ENCODE assay signal across 21 cellular contexts in the genomic region with DNA sequence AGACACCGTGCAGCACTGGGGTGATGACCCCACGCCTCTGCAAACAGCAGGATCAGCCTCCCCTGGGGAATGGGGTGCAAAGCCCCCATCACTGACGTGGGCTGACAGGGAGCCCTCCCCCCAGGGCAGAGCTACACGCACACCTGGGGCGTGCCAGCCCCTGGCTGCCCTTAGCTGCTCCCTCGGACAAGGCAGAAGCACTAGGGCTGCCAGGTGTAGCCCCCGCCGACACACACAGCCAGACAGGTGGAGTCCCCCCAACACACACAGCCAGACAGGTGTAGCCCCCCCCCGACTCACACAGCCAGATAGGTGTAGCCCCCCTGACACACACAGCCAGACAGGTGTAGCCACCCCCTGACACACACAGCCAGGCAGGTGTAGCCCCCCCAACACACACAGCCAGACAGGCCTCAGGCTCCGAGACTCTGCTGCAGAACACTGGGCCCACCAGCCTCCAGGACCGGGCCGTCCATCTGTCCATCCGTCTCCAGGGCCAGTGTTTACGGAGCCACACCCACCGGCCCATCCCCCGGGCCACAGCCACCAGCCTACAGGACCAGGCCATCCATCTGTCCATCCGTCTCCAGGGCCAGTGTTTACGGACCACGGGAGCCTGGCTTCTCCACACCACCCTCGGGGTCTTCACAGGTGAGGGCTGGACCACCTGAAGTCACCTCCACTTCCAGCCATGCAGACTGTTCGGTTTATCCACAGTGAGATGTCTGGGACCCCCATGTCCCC. TPM values are rescaled to one million over a fixed set of nuclear protein-coding genes. Genes with fewer than 3 reads are reported as not detected.
DNase-seq lines count a peak whose midpoint lies in the region; ATAC-seq lines count a peak whose summit lies in the region.
"Had no signal": no experiment of that assay in that cellular context is flagged by ENCODE, and none has a peak within 500 bp of the region (broad histone marks: within the 10 kb centered on the region; RNA-seq: fewer than 3 reads in every experiment).

No MANE protein-coding gene starts in this region.

- H3K14ac ChIP-seq in neuronal stem cell (ENCODE audit: low read length), result peak overlapping the region; percentile 56

- H2BK5ac ChIP-seq in neuronal stem cell (ENCODE audit: low read length), result no peak overlapping the region

- no peak overlapping the region for H3K4me3 Mint-ChIP-seq in T-helper 17 cell
- H3K4me3 Mint-ChIP-seq: H9 had no signal

- H3K4me3 ChIP-seq in BLaER1 (no peak overlapping the region), neuronal stem cell (ENCODE audit: low read length in 2 of 2) (no peak overlapping the region)
- H3K4me3 ChIP-seq: BLaER1 treated with 17β-estradiol and CSF1 and Interleukin-3, amounts not matched to agents 10 nM and 100 nM; GM12878 had no signal

- peaks cover 28% of the 10 kb centered on the region for H3K4me1 Mint-ChIP-seq in T-helper 17 cell

- no peak overlapping the region for H2BK12ac ChIP-seq in neuronal stem cell (ENCODE audit: low read length)

- no peak overlapping the region for H2BK120ac ChIP-seq in neuronal stem cell (ENCODE audit: low read depth, low read length)

- no CpG with 5 or more reads among the region's 21 CpGs for WGBS in neuronal stem cell (ENCODE audit: extremely low coverage in 2 of 2, insufficient read length in 2 of 2, insufficient replicate concordance in 1 of 2), 2 donors

- H4K8ac ChIP-seq in neuronal stem cell (ENCODE audit: low read depth, low read length), result no peak overlapping the region

- no peaks in the 10 kb centered on the region for H3K36me3 ChIP-seq in BLaER1
- no peaks in the 10 kb centered on the region for H3K36me3 ChIP-seq in neuronal stem cell (replicated peaks in 1 of 2; ENCODE audit: control insufficient read depth in 2 of 2, insufficient read depth in 2 of 2, low read length in 2 of 2)
- H3K36me3 ChIP-seq: BLaER1 treated with 17β-estradiol and CSF1 and Interleukin-3, amounts not matched to agents 10 nM and 100 nM had no signal

- H3K36me3 Mint-ChIP-seq in T-helper 17 cell (ENCODE audit: low read depth), result no peaks in the 10 kb centered on the region

- no peak for ATAC-seq in left cardiac atrium
- no peak for ATAC-seq in T-helper 17 cell
- ATAC-seq: GM12878 had no signal

- H3K27ac ChIP-seq in BLaER1 (no peak overlapping the region), neuronal stem cell (replicated peaks; ENCODE audit: low read length) (no peak overlapping the region)
- H3K27ac ChIP-seq: BLaER1 treated with 17β-estradiol and CSF1 and Interleukin-3, amounts not matched to agents 10 nM and 100 nM; HL-60 had no signal

- peak; percentile 17 for DNase-seq in left cardiac atrium
- no peak for DNase-seq in cardiac septum (ENCODE audit: low spot score)
- no peak for DNase-seq in T-helper 17 cell
- no peak for DNase-seq in neuronal stem cell (ENCODE audit: low spot score)
- no peak for DNase-seq in central memory CD4-positive, alpha-beta T cell
- DNase-seq in hippocampal formation (lab: John Stamatoyannopoulos, UW), result no peak
- DNase-seq: 8988T; CD4-positive, CD25-positive, alpha-beta regulatory T cell; CD8-positive, alpha-beta memory T cell; COR-L47; DMS 273 treated with DMSO at 0.1 percent for 48 hours; DMS53; DND-41; EL; H9 had no signal

- peak overlapping the region; percentile 74 for H3K27ac Mint-ChIP-seq in T-helper 17 cell
- H3K27ac Mint-ChIP-seq: H9 had no signal

- intact Hi-C loops in left cardiac atrium (cut with DNase I), result no loop called here
- intact Hi-C loops in cardiac septum (cut with DNase I), result no loop called here

- peak overlapping the region; percentile 56 for H2AK5ac ChIP-seq in neuronal stem cell (ENCODE audit: low read depth, low read length)

- no peak overlapping the region for H3K4ac ChIP-seq in neuronal stem cell (ENCODE audit: low read length)

- H4K20me1 ChIP-seq in BLaER1, result no peaks in the 10 kb centered on the region
- H4K20me1 ChIP-seq: BLaER1 treated with 17β-estradiol and CSF1 and Interleukin-3, amounts not matched to agents 10 nM and 100 nM had no signal

- peak overlapping the region; percentile 38 for H3K18ac ChIP-seq in neuronal stem cell (ENCODE audit: low read length)

- no peak overlapping the region for H3K23ac ChIP-seq in neuronal stem cell (ENCODE audit: low read depth, low read length, poor library complexity)

- peaks cover 5% of the 10 kb centered on the region for H3K79me1 ChIP-seq in neuronal stem cell (ENCODE audit: low read depth, low read length)

- H4K91ac ChIP-seq in neuronal stem cell (ENCODE audit: low read depth, low read length, poor library complexity), result no peak overlapping the region

- no peak overlapping the region for H3K9ac ChIP-seq in BLaER1
- H3K9ac ChIP-seq in neuronal stem cell (ENCODE audit: low read depth, low read length, poor library complexity), result peak overlapping the region; percentile 3
- H3K9ac ChIP-seq: BLaER1 treated with 17β-estradiol and CSF1 and Interleukin-3, amounts not matched to agents 10 nM and 100 nM had no signal

- no peaks in the 10 kb centered on the region for H3K9me3 ChIP-seq in BLaER1
- H3K9me3 ChIP-seq in T-helper 17 cell (ENCODE audit: control insufficient read depth, low read length, poor library complexity, severe bottlenecking), result no peaks in the 10 kb centered on the region
- peaks cover 0 to 5% of the 10 kb centered on the region in 2 donors for H3K9me3 ChIP-seq in neuronal stem cell (replicated peaks in 1 of 2; ENCODE audit: control insufficient read depth in 2 of 2, insufficient read depth in 1 of 2, low read depth in 1 of 2, low read length in 2 of 2)

- H3K27me3 ChIP-seq in BLaER1 (no peaks in the 10 kb centered on the region), neuronal stem cell (ENCODE audit: control insufficient read depth in 3 of 3, insufficient read depth in 3 of 3, low read depth in 1 of 3, low read length in 3 of 3) (peaks cover 0 to 34% (median 0%) of the 10 kb centered on the region in 3 experiments)

- peak overlapping the region; percentile 7; the same call in 1 of the 2 replicates for H3K4me2 ChIP-seq in BLaER1
- H3K4me2 ChIP-seq in neuronal stem cell (ENCODE audit: insufficient read depth, low read length, poor library complexity, severe bottlenecking), result no peak overlapping the region

- H3K4me1 ChIP-seq in BLaER1 (peaks cover 41% of the 10 kb centered on the region), neuronal stem cell (ENCODE audit: control insufficient read depth in 2 of 2, insufficient read depth in 1 of 2, low read depth in 1 of 2, low read length in 2 of 2) (peaks cover 3 to 6% of the 10 kb centered on the region in 2 donors)

- no peak overlapping the region for H2AFZ ChIP-seq in neuronal stem cell (ENCODE audit: low read length)

- no peaks in the 10 kb centered on the region for H3K27me3 Mint-ChIP-seq in T-helper 17 cell
- H3K27me3 Mint-ChIP-seq: CD4-positive, CD25-positive, alpha-beta regulatory T cell; CD8-positive, alpha-beta memory T cell had no signal

- no peak overlapping the region for H2BK15ac ChIP-seq in neuronal stem cell (ENCODE audit: low read length)

RNA-seq across cellular contexts. Expression of gene ANO9, which starts 3.5 kb away (rescaled TPM):
- total RNA-seq in left cardiac atrium, result 1 to 10 TPM in 1 of 2 donors, under 1 TPM in 1; 0.55 to 1.6 TPM
- total RNA-seq in cardiac septum, result 0.38 TPM
- 100 to 1,000 TPM; 131 to 165 TPM for total RNA-seq in T-helper 17 cell
- polyA plus RNA-seq in neuronal stem cell (2013, experiment 1 of 2), result 2.8 TPM
- 1.9 TPM for polyA plus RNA-seq in neuronal stem cell (2013, experiment 2 of 2)
- total RNA-seq: A673, HT1080 had no signal

RNA-seq across cellular contexts. Expression of gene PTDSS2, which starts 11.8 kb away (rescaled TPM):
- total RNA-seq in left cardiac atrium (10 to 100 TPM; 21.5 to 26.5 TPM), cardiac septum (24.9 TPM), T-helper 17 cell (10 to 100 TPM; 21.8 to 24.5 TPM)
- 27.4 TPM for polyA plus RNA-seq in neuronal stem cell (2013, experiment 1 of 2)
- 26.0 TPM for polyA plus RNA-seq in neuronal stem cell (2013, experiment 2 of 2)

RNA-seq across cellular contexts. Expression of gene SIGIRR, which starts 23.5 kb away (rescaled TPM):
- total RNA-seq in left cardiac atrium (10 to 100 TPM; 35.4 to 36.7 TPM), cardiac septum (33.3 TPM), T-helper 17 cell (100 to 1,000 TPM; 353 to 409 TPM)
- 15.1 TPM for polyA plus RNA-seq in neuronal stem cell (2013, experiment 1 of 2)
- 13.4 TPM for polyA plus RNA-seq in neuronal stem cell (2013, experiment 2 of 2)

RNA-seq across cellular contexts. Expression of gene PKP3, which starts 44.3 kb away (rescaled TPM):
- total RNA-seq in left cardiac atrium, result under 1 TPM; 0.52 to 0.68 TPM
- total RNA-seq in cardiac septum, result 0.83 TPM
- total RNA-seq in T-helper 17 cell, result not detected
- polyA plus RNA-seq in neuronal stem cell (2013, experiment 1 of 2), result 0.40 TPM
- 0.40 TPM for polyA plus RNA-seq in neuronal stem cell (2013, experiment 2 of 2)
- total RNA-seq: A673; CD8-positive, alpha-beta memory T cell had no signal

Comparison
In these comparisons a context has a peak if more than half of its experiments do, and no peak if none do; other contexts are left out.
1. RNA of gene ANO9, which starts 3.5 kb away (total RNA-seq): 131 to 165 TPM in T-helper 17 cell; 0.55 to 1.6 TPM in left cardiac atrium and 0.38 TPM in cardiac septum (single experiment); every median in the first group is over 10 times any median in the second.
2. RNA of gene SIGIRR, which starts 23.5 kb away (total RNA-seq): 353 to 409 TPM in T-helper 17 cell; 35.4 to 36.7 TPM in left cardiac atrium and 33.3 TPM in cardiac septum (single experiment); every median in the first group is over 4 times any median in the second.